In genomic region chr5:138439537-138440225, GRCh38 we compare ENCODE assay signal across 9 cellular contexts. TPM values are rescaled to one million over a fixed set of nuclear protein-coding genes. Genes with fewer than 3 reads are reported as not detected.
DNase-seq lines count a peak whose midpoint lies in the region; ATAC-seq, FAIRE-seq and TF ChIP-seq lines count a peak whose summit lies in the region.
"Had no signal": no experiment of that assay in that cellular context is flagged by ENCODE, and none has a peak within 500 bp of the region (broad histone marks: within the 10 kb centered on the region; RNA-seq: fewer than 3 reads in every experiment).

No MANE protein-coding gene starts in this region.

- peak overlapping the region; percentile 87; the same call in 1 of the 2 replicates for H2AFZ ChIP-seq in H1 (ENCODE audit: low read length)
- peak overlapping the region; percentile 43 for H2AFZ ChIP-seq in neural cell (ENCODE audit: low read depth, low read length)

- H3K79me2 ChIP-seq in H1 (ENCODE audit: control insufficient read depth in 1 of 2, insufficient read depth in 2 of 2, low read length in 2 of 2), result no peaks in the 10 kb centered on the region
- peaks cover 20% of the 10 kb centered on the region for H3K79me2 ChIP-seq in neural cell (replicated peaks; ENCODE audit: insufficient read depth, low read length)

- peak overlapping the region; percentile 74 to 98 (median 84) for H3K4me3 ChIP-seq in H1 (ENCODE audit: extremely low read depth in 1 of 4, insufficient read depth in 2 of 4, low read depth in 3 of 4, low read length in 4 of 4)
- peak overlapping the region; percentile 97 for H3K4me3 ChIP-seq in neural cell (ENCODE audit: low read length)

- POLR2A ChIA-PET in H1 (lab: Charles Lee; ENCODE audit: partially characterized antibody), result interaction anchor here (1.0 to 4.0 kb wide), 11 partner anchors 9 to 261 kb away, joined by 3 to 22 read pairs (median 6); partner anchors contain the start of genes BRD8, CDC25C, EGR1 and ETF1

- peak overlapping the region; percentile 34 to 74 (median 41); a peak in 4 of 7 replicates for H3K9ac ChIP-seq in H1 (replicated peaks in 1 of 4; ENCODE audit: extremely low read depth in 1 of 4, low read depth in 3 of 4, low read length in 3 of 4)
- H3K9ac ChIP-seq in neural cell (ENCODE audit: low read length), result peak overlapping the region; percentile 91

- H3K18ac ChIP-seq in H1 (ENCODE audit: extremely low read depth, low read length), result no peak overlapping the region; the same call in 1 of the 2 replicates

- no peak overlapping the region for H4K91ac ChIP-seq in H1 (replicated peaks; ENCODE audit: insufficient read length, low read length)

- CTCF ChIA-PET in H1 (lab: Charles Lee; ENCODE audit: partially characterized antibody), result interaction anchor here (0.7 to 3.2 kb wide), 4 partner anchors 10 to 357 kb away, joined by 3 to 34 read pairs (median 5); no protein-coding TSS in a partner anchor

- TF ChIP-seq POLR2A in H1 (IDR thresholded peaks at IDR 0.05; ENCODE audit: control extremely low read depth in 1 of 2, low read depth in 2 of 2, low read length in 2 of 2), result no peak

- no peaks in the 10 kb centered on the region for H3F3A ChIP-seq in neural cell (ENCODE audit: insufficient read depth, low read length, poor library complexity, severe bottlenecking)

- TF ChIP-seq EP300 in H1 (IDR thresholded peaks at IDR 0.05; ENCODE audit: borderline replicate concordance in 1 of 2, low read depth in 2 of 2, low read length in 2 of 2) (no peak), neural cell (conservative IDR thresholded peaks at IDR 0.05; ENCODE audit: poor library complexity, severe bottlenecking) (no peak)

- no peak for TF ChIP-seq CTCF in H1 (IDR thresholded peaks at IDR 0.05; ENCODE audit: control extremely low read depth in 1 of 3, insufficient read depth in 1 of 3, low read depth in 1 of 3, low read length in 3 of 3)
- no peak for TF ChIP-seq CTCF in neural cell (IDR thresholded peaks at IDR 0.05; ENCODE audit: poor library complexity, severe bottlenecking)

- H3K23ac ChIP-seq in H1 (ENCODE audit: insufficient read length), result no peak overlapping the region

- H3K27ac ChIP-seq in H1 (ENCODE audit: low read depth, low read length), result no peak overlapping the region
- H3K27ac ChIP-seq in neural cell (ENCODE audit: low read length), result peak overlapping the region; percentile 90
- H3K27ac ChIP-seq: pancreas had no signal

- H2BK20ac ChIP-seq in H1 (ENCODE audit: low read length), result no peak overlapping the region

- 0 out of 2 replicates have a peak, but pooled peaks cover 3% of the 10 kb centered on the region for H3K79me1 ChIP-seq in H1 (ENCODE audit: low read depth, low read length)

- peak overlapping the region; percentile 36 for H3K4ac ChIP-seq in H1 (replicated peaks; ENCODE audit: insufficient read length, low read depth, low read length)

- H2BK5ac ChIP-seq in H1 (ENCODE audit: low read depth, low read length), result no peak overlapping the region

- no peak overlapping the region for H3K56ac ChIP-seq in H1 (replicated peaks; ENCODE audit: insufficient read length, low read depth, low read length)

- DNase-seq in ELR (ENCODE audit: low read depth) (peak; percentile 22), NCI-H748 treated with DMSO at 0.1 percent for 48 hours (lab: John Stamatoyannopoulos, UW) (peak; percentile 29), H1 (ENCODE audit: low read depth in 1 of 2, low spot score in 2 of 2) (peak in 1 of 2 experiments; percentile 67), kidney tubule cell (ENCODE audit: low spot score) (no peak), SKM-1 treated with dmso at 0.1 percent for 144 hours (lab: John Stamatoyannopoulos, UW; ENCODE audit: unreplicated experiment) (no peak)

- peaks cover 0 to 20% (median 14%) of the 10 kb centered on the region in 4 experiments; a peak in 6 of 7 replicates for H3K4me1 ChIP-seq in H1 (replicated peaks in 1 of 4; ENCODE audit: control insufficient read depth in 3 of 4, insufficient read depth in 4 of 4, low read length in 3 of 4)
- H3K4me1 ChIP-seq: pancreas had no signal

- peaks cover 4 to 12% (median 9%) of the 10 kb centered on the region in 4 experiments; a peak in 7 of 8 replicates for H3K36me3 ChIP-seq in H1 (ENCODE audit: control insufficient read depth in 2 of 4, insufficient read depth in 4 of 4, low read length in 3 of 4)
- no peaks in the 10 kb centered on the region for H3K36me3 ChIP-seq in neural cell (ENCODE audit: insufficient read depth, low read length)

- H2BK12ac ChIP-seq in H1 (ENCODE audit: low read depth, low read length), result no peak overlapping the region

- H3K9me2 ChIP-seq in neural cell (ENCODE audit: insufficient read depth, low read length), result no peaks in the 10 kb centered on the region

- H3K4me2 ChIP-seq in H1 (ENCODE audit: insufficient read depth in 1 of 2, low read depth in 2 of 2, low read length in 2 of 2) (peak overlapping the region; percentile 97 to 99), neural cell (ENCODE audit: low read length) (peak overlapping the region; percentile 88)

- no peak overlapping the region for H2AK5ac ChIP-seq in H1 (ENCODE audit: low read depth, low read length)

- H4K5ac ChIP-seq in H1 (ENCODE audit: insufficient read length, low read depth, low read length), result no peak overlapping the region

- no peaks in the 10 kb centered on the region for H3K9me3 ChIP-seq in H1 (ENCODE audit: insufficient read depth in 2 of 2, low read depth in 1 of 2, low read length in 1 of 2)
- no peaks in the 10 kb centered on the region for H3K9me3 ChIP-seq in neural cell (ENCODE audit: low read length)
- H3K9me3 ChIP-seq: pancreas had no signal

- ATAC-seq in HG03354 (IDR thresholded peaks at IDR 0.05; ENCODE audit: poor library complexity, severe bottlenecking, unreplicated experiment), result no peak
- no peak for ATAC-seq in GM18520 (IDR thresholded peaks at IDR 0.05; ENCODE audit: unreplicated experiment)

- no peak for FAIRE-seq in H1 (lab: Jason Lieb, UNC)
- FAIRE-seq: pancreas had no signal

- H4K8ac ChIP-seq in H1 (ENCODE audit: extremely low read depth, insufficient read depth, low read length), result no peak overlapping the region

- WGBS in H1 (ENCODE audit: extremely low coverage in 1 of 2, insufficient coverage in 1 of 2, insufficient read length in 1 of 2, insufficient replicate concordance in 2 of 2, low coverage in 1 of 2, low lambda C conversion rate in 2 of 2, missing lambda C conversion rate in 1 of 2), 2 experiments, result 49% methylated on average over 20 of the region's 21 CpGs; no CpG with 5 or more reads in 1 of the 2 experiments

- no peak overlapping the region for H2BK15ac ChIP-seq in H1 (ENCODE audit: low read length)

- H3K23me2 ChIP-seq in H1 (ENCODE audit: low read depth, low read length), result peaks cover 13% of the 10 kb centered on the region

- no peak overlapping the region for H2BK120ac ChIP-seq in H1 (replicated peaks; ENCODE audit: low read depth, low read length)

- H4K20me1 ChIP-seq in H1 (replicated peaks in 1 of 2; ENCODE audit: control insufficient read depth in 1 of 2, insufficient read depth in 2 of 2, low read length in 2 of 2), result peaks cover 3% of the 10 kb centered on the region in 2 experiments
- no peaks in the 10 kb centered on the region for H4K20me1 ChIP-seq in neural cell (ENCODE audit: insufficient read depth)

- TF ChIP-seq RAD21 in H1 (IDR thresholded peaks at IDR 0.05 in 1 of 2, conservative IDR thresholded peaks at IDR 0.05 in 1 of 2; ENCODE audit: low read depth in 2 of 2, low read length in 2 of 2) (no peak), neural cell (conservative IDR thresholded peaks at IDR 0.05) (peak; percentile 8)

- H3K27me3 ChIP-seq in H1 (replicated peaks in 1 of 4; ENCODE audit: control insufficient read depth in 3 of 4, extremely low read depth in 1 of 4, insufficient read depth in 3 of 4, low read length in 3 of 4) (no peaks in the 10 kb centered on the region; a peak in 1 of 7 replicates), neural cell (ENCODE audit: insufficient read depth, low read depth, low read length) (no peaks in the 10 kb centered on the region)
- H3K27me3 ChIP-seq: pancreas had no signal

- no peak overlapping the region for H3K14ac ChIP-seq in H1 (ENCODE audit: insufficient read length)

TF ChIP-seq in H1, 55 proteins besides CTCF, POLR2A, EP300 and RAD21 (continues in another document):
- TF ChIP-seq SIX5 (IDR thresholded peaks at IDR 0.05; ENCODE audit: low read depth, low read length), result no peak
- TF ChIP-seq TEAD4 (IDR thresholded peaks at IDR 0.05; ENCODE audit: low read depth, low read length), result no peak

TF ChIP-seq in neural cell, 6 proteins besides CTCF, POLR2A, EP300 and RAD21 (continues in another document):
- TF ChIP-seq TAF1 (IDR thresholded peaks at IDR 0.05; ENCODE audit: low read depth) (peak; percentile 18), SMC3 (conservative IDR thresholded peaks at IDR 0.05; ENCODE audit: poor library complexity) (no peak), POLR2AphosphoS5 (IDR thresholded peaks at IDR 0.05) (no peak), MXI1 (conservative IDR thresholded peaks at IDR 0.05; ENCODE audit: poor library complexity, severe bottlenecking) (no peak)

RNA-seq across cellular contexts. Expression of gene REEP2, which starts 0.8 kb away (rescaled TPM):
- 40.2 and 41.4 TPM in 2 replicates for total RNA-seq in H1 (2021; fragmentation: NEBNext Ultra II Directional; extraction: Animal tissue kit (Norgen Biotek cat#: 25700))
- 26.5 and 44.7 TPM in 2 replicates for polyA plus RNA-seq in H1 (2011; rRNA removed)
- polyA plus RNA-seq in H1 (2011; cell fraction: cytosol; rRNA removed), result 38.9 TPM
- polyA plus RNA-seq in H1 (2011; cell fraction: nucleus; rRNA removed), result 64.2 TPM
- 29.7 to 48.4 TPM (median 41.9 TPM) in 4 replicates for polyA plus RNA-seq in H1 (2012, experiment 1 of 2)
- 34.3 TPM for polyA plus RNA-seq in H1 (2012, experiment 2 of 2)
- polyA plus RNA-seq in H1 (2013, experiment 1 of 2), result 29.8 TPM
- 32.6 TPM for polyA plus RNA-seq in H1 (2013, experiment 2 of 2)
- 39.8 and 60.9 TPM in 2 replicates for polyA minus RNA-seq in H1 (2011; rRNA and poly(A)+ RNA removed)
- polyA minus RNA-seq in H1 (2011; cell fraction: cytosol; rRNA and poly(A)+ RNA removed), result 26.1 TPM
- polyA minus RNA-seq in H1 (2011; cell fraction: nucleus; rRNA and poly(A)+ RNA removed), result 15.0 TPM
- polyA plus RNA-seq in neural cell, result 146 and 177 TPM in 2 replicates
- polyA minus RNA-seq in neural cell, result 97.0 and 110 TPM in 2 replicates

RNA-seq across cellular contexts. Expression of gene EGR1, which starts 25.6 kb away (rescaled TPM):
- total RNA-seq in H1 (2021; fragmentation: NEBNext Ultra II Directional; extraction: Animal tissue kit (Norgen Biotek cat#: 25700)), result 35.5 and 39.6 TPM in 2 replicates
- polyA plus RNA-seq in H1 (2011; rRNA removed) (16.2 and 36.0 TPM in 2 replicates), neural cell (8.9 and 15.6 TPM in 2 replicates)
- 10.2 TPM for polyA plus RNA-seq in H1 (2011; cell fraction: cytosol; rRNA removed)
- 69.1 TPM for polyA plus RNA-seq in H1 (2011; cell fraction: nucleus; rRNA removed)
- polyA plus RNA-seq in H1 (2012, experiment 1 of 2), result 43.9 to 75.3 TPM (median 58.9 TPM) in 4 replicates
- 61.0 TPM for polyA plus RNA-seq in H1 (2012, experiment 2 of 2)
- polyA plus RNA-seq in H1 (2013, experiment 1 of 2), result 5.5 TPM
- 5.1 TPM for polyA plus RNA-seq in H1 (2013, experiment 2 of 2)
- 7.8 and 16.3 TPM in 2 replicates for polyA minus RNA-seq in H1 (2011; rRNA and poly(A)+ RNA removed)
- polyA minus RNA-seq in H1 (2011; cell fraction: cytosol; rRNA and poly(A)+ RNA removed), result 22.8 TPM
- 79.4 TPM for polyA minus RNA-seq in H1 (2011; cell fraction: nucleus; rRNA and poly(A)+ RNA removed)
- 6.6 and 7.3 TPM in 2 replicates for polyA minus RNA-seq in neural cell

Comparison
In these comparisons a context has a peak if more than half of its experiments do, and no peak if none do; other contexts are left out.
1. DNase-seq: peak in ELR (single experiment) and NCI-H748 treated with DMSO at 0.1 percent for 48 hours (single experiment); none in kidney tubule cell (single experiment) and SKM-1 treated with dmso at 0.1 percent for 144 hours (single experiment).